In genomic region chrX:151920101-151920500, GRCh38 we compare ENCODE assay signal across 39 cellular contexts. TPM values are rescaled to one million over a fixed set of nuclear protein-coding genes. Genes with fewer than 3 reads are reported as not detected.
"Had no signal": no experiment of that assay in that cellular context is flagged by ENCODE, and none has a peak within 500 bp of the region (broad histone marks: within the 10 kb centered on the region; RNA-seq: fewer than 3 reads in every experiment).

No MANE protein-coding gene starts in this region.

- H3K27me3 ChIP-seq: ascending aorta, body of pancreas, brain microvascular endothelial cell, cardiac muscle cell had no signal

- H3K27ac ChIP-seq: adrenal gland, ascending aorta, body of pancreas, brain microvascular endothelial cell, breast epithelium, cardiac muscle cell had no signal

- ATAC-seq: activated naive CD4-positive, alpha-beta T cell treated with anti-CD3 and anti-CD28 coated beads, Interleukin-2, amount 50 U/mL, for 72 hours; activated naive CD8-positive, alpha-beta T cell treated with anti-CD3 and anti-CD28 coated beads, Interleukin-2, amount 50 U/mL, for 24 hours; activated T-cell treated with anti-CD3 and anti-CD28 coated beads, Interleukin-2, amount 50 U/mL, for 4 hours; activated T-cell treated with anti-CD3 and anti-CD28 coated beads, Interleukin-2, amount 50 U/mL, for 72 hours; activated T-helper 17 cell treated with anti-CD3 and anti-CD28 coated beads, Interleukin-2, amount 50 U/mL, for 72 hours; body of pancreas had no signal

- H3K9me3 ChIP-seq: adrenal gland, ascending aorta, body of pancreas, breast epithelium had no signal

- H3K4me3 ChIP-seq: adrenal gland, ascending aorta, body of pancreas, breast epithelium, cardiac muscle cell had no signal

- H3K4me1 ChIP-seq: adrenal gland, ascending aorta, body of pancreas, breast epithelium had no signal

- H3K36me3 ChIP-seq: adrenal gland, ascending aorta, brain microvascular endothelial cell, breast epithelium, cardiac muscle cell had no signal

- DNase-seq: activated effector memory CD4-positive, alpha-beta T cell treated with anti-CD3 and anti-CD28 coated beads, Interleukin-2, amount 50 U/mL, for 16 hours; activated effector memory CD4-positive, alpha-beta T cell treated with Interleukin-2 at 50 U/mL for 16 hours; activated gamma-delta T cell; activated gamma-delta T cell treated with Interleukin-2 at 50 U/mL for 16 hours; activated naive CD4-positive, alpha-beta T cell; activated naive CD4-positive, alpha-beta T cell treated with anti-CD3 and anti-CD28 coated beads for 36 hours; activated naive CD4-positive, alpha-beta T cell treated with anti-CD3 and anti-CD28 coated beads, Interleukin-2, amount 10 ng/mL, durations not matched to agents 7 days and 5 days; activated naive CD4-positive, alpha-beta T cell treated with anti-CD3 and anti-CD28 coated beads, Interleukin-2, amount 50 U/mL, for 16 hours; activated naive CD4-positive, alpha-beta T cell treated with Interleukin-2 at 50 U/mL for 16 hours; activated naive CD8-positive, alpha-beta T cell treated with anti-CD3 and anti-CD28 coated beads for 36 hours; activated naive CD8-positive, alpha-beta T cell treated with anti-CD3 and anti-CD28 coated beads, Interleukin-2, amount 10 ng/mL, durations not matched to agents 7 days and 5 days; activated naive CD8-positive, alpha-beta T cell treated with anti-CD3 and anti-CD28 coated beads, Interleukin-2, amount 50 U/mL, for 24 hours; activated T-cell treated with anti-CD3 and anti-CD28 coated beads for 4 hours; activated T-cell treated with anti-CD3 and anti-CD28 coated beads, Interleukin-2, amount 50 U/mL, for 1 hour; activated T-cell treated with anti-CD3 and anti-CD28 coated beads, Interleukin-2, amount 50 U/mL, for 24 hours; activated T-cell treated with anti-CD3 and anti-CD28 coated beads, Interleukin-2, amount 50 U/mL, for 4 hours; activated T-cell treated with anti-CD3 and anti-CD28 coated beads, Interleukin-2, amount 50 U/mL, for 48 hours; activated T-cell treated with anti-CD3 and anti-CD28 coated beads, Interleukin-2, amount 50 U/mL, for 72 hours; adrenal gland; amniotic stem cell; amygdala; anterior cingulate cortex; aorta; body of pancreas; brain microvascular endothelial cell; central memory CD4-positive, alpha-beta T cell; cerebellar nuclear complex had no signal

RNA-seq across cellular contexts. Expression of gene MAGEA4, which starts 7.4 kb away (rescaled TPM):
- total RNA-seq: activated naive CD4-positive, alpha-beta T cell treated with anti-CD3 and anti-CD28 coated beads for 36 hours; activated naive CD4-positive, alpha-beta T cell treated with anti-CD3 and anti-CD28 coated beads, Interleukin-2, amount 50 U/mL, for 72 hours; activated naive CD8-positive, alpha-beta T cell treated with anti-CD3 and anti-CD28 coated beads for 36 hours; activated naive CD8-positive, alpha-beta T cell treated with anti-CD3 and anti-CD28 coated beads, Interleukin-2, amount 10 ng/mL, durations not matched to agents 7 days and 5 days; activated T-cell treated with anti-CD3 and anti-CD28 coated beads, Interleukin-2, amount 50 U/mL, for 4 hours; activated T-cell treated with anti-CD3 and anti-CD28 coated beads, Interleukin-2, amount 50 U/mL, for 72 hours; activated T-helper 1 cell treated with anti-CD3 and anti-CD28 coated beads, Interleukin-12 subunit alpha, Interleukin-12 subunit beta, Interleukin-2, Interleukin-4 antibody, amounts not matched to agents 30 ng/mL and 10 ng/mL and 1 ng/mL, durations not matched to agents 14 hours and 24 hours and 36 hours; activated T-helper 17 cell treated with anti-CD3 and anti-CD28 coated beads, Interleukin-2, amount 50 U/mL, for 72 hours; activated T-helper 2 cell treated with anti-CD3 and anti-CD28 coated beads, Interferon-gamma antibody, Interleukin-2, Interleukin-4, amounts not matched to agents 10 μg/mL and 5 μg/mL and 100 μg/mL, durations not matched to agents 14 hours and 24 hours and 36 hours; adrenal gland; aorta; ascending aorta; astrocyte; body of pancreas; breast epithelium; bronchial epithelial cell; cardiac muscle cell; cardiac septum; cerebellum had no signal
- polyA plus RNA-seq: adipose tissue, adrenal gland, aorta, cardiac muscle cell had no signal

RNA-seq across cellular contexts. Expression of gene GABRE, which starts 54.4 kb away (rescaled TPM):
- total RNA-seq: activated naive CD4-positive, alpha-beta T cell treated with anti-CD3 and anti-CD28 coated beads for 36 hours; activated naive CD4-positive, alpha-beta T cell treated with anti-CD3 and anti-CD28 coated beads, Interleukin-2, amount 50 U/mL, for 72 hours; activated naive CD8-positive, alpha-beta T cell treated with anti-CD3 and anti-CD28 coated beads for 36 hours; activated naive CD8-positive, alpha-beta T cell treated with anti-CD3 and anti-CD28 coated beads, Interleukin-2, amount 10 ng/mL, durations not matched to agents 7 days and 5 days; activated T-cell treated with anti-CD3 and anti-CD28 coated beads, Interleukin-2, amount 50 U/mL, for 72 hours; activated T-helper 1 cell treated with anti-CD3 and anti-CD28 coated beads, Interleukin-12 subunit alpha, Interleukin-12 subunit beta, Interleukin-2, Interleukin-4 antibody, amounts not matched to agents 30 ng/mL and 10 ng/mL and 1 ng/mL, durations not matched to agents 14 hours and 24 hours and 36 hours; activated T-helper 17 cell treated with anti-CD3 and anti-CD28 coated beads, Interleukin-2, amount 50 U/mL, for 72 hours; activated T-helper 2 cell treated with anti-CD3 and anti-CD28 coated beads, Interferon-gamma antibody, Interleukin-2, Interleukin-4, amounts not matched to agents 10 μg/mL and 5 μg/mL and 100 μg/mL, durations not matched to agents 14 hours and 24 hours and 36 hours had no signal
